ENCODE assay signal across 12 cellular contexts in the genomic region with DNA sequence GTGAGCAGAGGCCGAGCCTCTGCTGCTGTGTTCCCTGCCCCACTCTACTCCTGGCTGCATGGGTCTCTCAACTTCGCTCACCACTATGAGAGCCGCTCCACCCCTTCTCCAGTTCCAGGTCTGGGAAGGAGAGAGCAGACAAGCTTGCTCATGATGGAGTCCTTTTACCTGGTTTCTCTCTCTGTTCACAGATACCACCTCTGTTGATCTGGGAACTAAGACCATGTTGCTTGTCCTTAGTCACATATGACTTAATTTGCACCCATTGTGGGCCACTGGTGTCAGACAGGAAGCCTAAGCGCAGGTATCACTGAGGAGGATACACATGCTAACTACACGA. TPM values are rescaled to one million over a fixed set of nuclear protein-coding genes. Genes with fewer than 3 reads are reported as not detected.
DNase-seq lines count a peak whose midpoint lies in the region; ATAC-seq, FAIRE-seq and TF ChIP-seq lines count a peak whose summit lies in the region.
"Had no signal": no experiment of that assay in that cellular context is flagged by ENCODE, and none has a peak within 500 bp of the region (broad histone marks: within the 10 kb centered on the region; RNA-seq: fewer than 3 reads in every experiment).

No MANE protein-coding gene starts in this region.

- POLR2A ChIA-PET in activated CD8-positive, alpha-beta T cell treated with anti-CD3 and anti-CD28 coated beads for 36 hours (lab: Charles Lee) = interaction anchor here (0.7 to 16.6 kb wide), 3 partner anchors 18 to 49 kb away, joined by 3 to 237 read pairs (median 3); no protein-coding TSS in a partner anchor

- intact Hi-C loops in activated CD8-positive, alpha-beta T cell treated with anti-CD3 and anti-CD28 coated beads for 36 hours (cut with micrococcal nuclease) = no loop called here

- no peak for ATAC-seq in activated CD8-positive, alpha-beta T cell treated with anti-CD3 and anti-CD28 coated beads for 36 hours
- ATAC-seq in GM21528 (IDR thresholded peaks at IDR 0.05; ENCODE audit: low FRiP score, unreplicated experiment) (no peak), HG02642 (IDR thresholded peaks at IDR 0.05; ENCODE audit: poor library complexity, unreplicated experiment) (no peak)
- ATAC-seq: left ventricle myocardium superior had no signal

- no peak for TF ChIP-seq CTCF in activated CD8-positive, alpha-beta T cell treated with anti-CD3 and anti-CD28 coated beads for 36 hours (IDR thresholded peaks at IDR 0.05)
- TF ChIP-seq CTCF in nephron progenitor cell (IDR thresholded peaks at IDR 0.05) = no peak
- no peak for TF ChIP-seq CTCF in D721Med (IDR thresholded peaks at IDR 0.05; ENCODE audit: insufficient read depth, missing control alignments)

- no peaks in the 10 kb centered on the region for H3K27me3 Mint-ChIP-seq in activated CD8-positive, alpha-beta T cell treated with anti-CD3 and anti-CD28 coated beads for 36 hours
- H3K27me3 Mint-ChIP-seq in nephron progenitor cell (ENCODE audit: low read depth, poor library complexity) = no peaks in the 10 kb centered on the region

- H3K36me3 Mint-ChIP-seq in activated CD8-positive, alpha-beta T cell treated with anti-CD3 and anti-CD28 coated beads for 36 hours (ENCODE audit: low read depth) = peaks cover 45% of the 10 kb centered on the region
- peaks cover 33% of the 10 kb centered on the region for H3K36me3 Mint-ChIP-seq in nephron progenitor cell (ENCODE audit: low read depth)

- CTCF ChIA-PET in activated CD8-positive, alpha-beta T cell treated with anti-CD3 and anti-CD28 coated beads for 36 hours (lab: Charles Lee) = interaction anchor here (0.8 kb wide), 1 partner anchor 8 kb away, joined by 3 read pairs; no protein-coding TSS in a partner anchor

- H3K9me3 Mint-ChIP-seq in activated CD8-positive, alpha-beta T cell treated with anti-CD3 and anti-CD28 coated beads for 36 hours = no peaks in the 10 kb centered on the region
- peaks cover under 1% of the 10 kb centered on the region for H3K9me3 Mint-ChIP-seq in nephron progenitor cell

- FAIRE-seq in GM12891 (lab: Jason Lieb, UNC) (peak; percentile 47), D721Med (lab: Jason Lieb, UNC) (no peak)
- FAIRE-seq: A204.1 had no signal

- peak; percentile 32; the same call in 1 of the 2 replicates for TF ChIP-seq POLR2A in GM12891 (IDR thresholded peaks at IDR 0.05; ENCODE audit: low read depth, low read length)

- DNase-seq in NCI-H187 treated with DMSO at 0.1 percent for 48 hours (lab: John Stamatoyannopoulos, UW) (peak; percentile 18), NCI-H187 (lab: John Stamatoyannopoulos, UW) (no peak), GM12891 (ENCODE audit: insufficient read length, low spot score) (no peak), nephron progenitor cell (no peak), D721Med (ENCODE audit: insufficient read length, low spot score) (no peak)
- no peak for DNase-seq in activated CD8-positive, alpha-beta T cell treated with anti-CD3 and anti-CD28 coated beads for 36 hours
- DNase-seq: left ventricle myocardium superior, NCI-H446 treated with DMSO at 0.1 percent for 48 hours, occipital lobe had no signal

- H3K4me1 Mint-ChIP-seq in activated CD8-positive, alpha-beta T cell treated with anti-CD3 and anti-CD28 coated beads for 36 hours (ENCODE audit: low read depth) = peaks cover 2% of the 10 kb centered on the region
- peaks cover 36% of the 10 kb centered on the region for H3K4me1 Mint-ChIP-seq in nephron progenitor cell

- H3K27ac Mint-ChIP-seq in activated CD8-positive, alpha-beta T cell treated with anti-CD3 and anti-CD28 coated beads for 36 hours = peak overlapping the region; percentile 10
- H3K27ac Mint-ChIP-seq in nephron progenitor cell = peak overlapping the region; percentile 99

- no peak overlapping the region for H3K4me3 Mint-ChIP-seq in activated CD8-positive, alpha-beta T cell treated with anti-CD3 and anti-CD28 coated beads for 36 hours
- peak overlapping the region; percentile 58 for H3K4me3 Mint-ChIP-seq in nephron progenitor cell

TF ChIP-seq in GM12891, 5 proteins besides CTCF, POLR2A, EP300 and RAD21:
- no peak for TF ChIP-seq SPI1 (IDR thresholded peaks at IDR 0.05; ENCODE audit: low read depth, low read length)
- no peak for TF ChIP-seq TAF1 (IDR thresholded peaks at IDR 0.05; ENCODE audit: low read depth, low read length)
- TF ChIP-seq POU2F2 (IDR thresholded peaks at IDR 0.05; ENCODE audit: low read depth, low read length) = no peak
- TF ChIP-seq PAX5 (IDR thresholded peaks at IDR 0.05; ENCODE audit: insufficient read depth, low read length, severe bottlenecking) = no peak
- no peak for TF ChIP-seq POLR2AphosphoS5 (IDR thresholded peaks at IDR 0.05; ENCODE audit: low read depth, low read length)

RNA-seq across cellular contexts. Expression of gene MCM5, which starts 26.8 kb away (rescaled TPM):
- polyA plus RNA-seq in GM12891 (2012; ENCODE audit: low read depth, missing spikeins) = 112 TPM
- 100 to 1,000 TPM; 318 to 319 TPM for total RNA-seq in activated CD8-positive, alpha-beta T cell treated with anti-CD3 and anti-CD28 coated beads for 36 hours

RNA-seq across cellular contexts. Expression of gene HMOX1, which starts 45.9 kb away (rescaled TPM):
- 16.0 TPM for polyA plus RNA-seq in GM12891 (2012; ENCODE audit: low read depth, missing spikeins)
- total RNA-seq in activated CD8-positive, alpha-beta T cell treated with anti-CD3 and anti-CD28 coated beads for 36 hours = under 1 TPM in 1 of 2 experiments, not detected in 1; 0.22 TPM
